ENCODE assay signal across 8 cellular contexts in genomic region chr6:142902636-142903053, GRCh38. TPM values are rescaled to one million over a fixed set of nuclear protein-coding genes. Genes with fewer than 3 reads are reported as not detected.
DNase-seq lines count a peak whose midpoint lies in the region; ATAC-seq and TF ChIP-seq lines count a peak whose summit lies in the region.

No MANE protein-coding gene starts in this region.

- H3K27me3 ChIP-seq in fibroblast of lung (ENCODE audit: control insufficient read depth, insufficient read depth, low read length): no peaks in the 10 kb centered on the region

- peak overlapping the region; percentile 74 for H3K4me2 ChIP-seq in fibroblast of lung (ENCODE audit: extremely low read depth, insufficient read depth, low read length)

- no peaks in the 10 kb centered on the region for H3K9me3 ChIP-seq in fibroblast of lung (ENCODE audit: control insufficient read depth, insufficient read depth, low read depth, low read length)

- peak overlapping the region; percentile 88 for H3K27ac ChIP-seq in fibroblast of lung (ENCODE audit: insufficient read depth, low read length)

- TF ChIP-seq CTCF in fibroblast of lung (conservative IDR thresholded peaks at IDR 0.05 in 1 of 2, IDR thresholded peaks at IDR 0.05 in 1 of 2; ENCODE audit: low read depth in 1 of 2, low read length in 2 of 2): no peak
- no peak for TF ChIP-seq CTCF in retinal pigment epithelial cell (conservative IDR thresholded peaks at IDR 0.05; ENCODE audit: low read depth, low read length)

- H4K20me1 ChIP-seq in fibroblast of lung (ENCODE audit: control insufficient read depth, extremely low read depth, insufficient read depth, low read length): no peaks in the 10 kb centered on the region

- H3K4me1 ChIP-seq in fibroblast of lung (ENCODE audit: control insufficient read depth, extremely low read depth, insufficient read depth, low read length): peaks cover 21% of the 10 kb centered on the region

- peaks cover 18% of the 10 kb centered on the region for H3K79me2 ChIP-seq in fibroblast of lung (ENCODE audit: control insufficient read depth, insufficient read depth, low read length)

- H3K9ac ChIP-seq in fibroblast of lung (ENCODE audit: insufficient read depth, low read length): peak overlapping the region; percentile 51

- ATAC-seq in GM18502 (IDR thresholded peaks at IDR 0.05; ENCODE audit: poor library complexity, unreplicated experiment) (peak; percentile 79), HG02852 (IDR thresholded peaks at IDR 0.05; ENCODE audit: unreplicated experiment) (peak; percentile 71), GM21526 (IDR thresholded peaks at IDR 0.05; ENCODE audit: low FRiP score, unreplicated experiment) (no peak)

- H3K4me3 ChIP-seq in fibroblast of lung (replicated peaks in 1 of 4; ENCODE audit: control extremely low read depth in 1 of 4, insufficient read depth in 1 of 4, low read depth in 3 of 4, low read length in 4 of 4) (peak overlapping the region in 3 of 4 experiments; percentile 15 to 29 (median 28)), retinal pigment epithelial cell (ENCODE audit: low read length) (no peak overlapping the region)

- DNase-seq in NCI-H345 treated with DMSO at 0.1 percent for 48 hours (lab: John Stamatoyannopoulos, UW; ENCODE audit: unreplicated experiment) (peak; percentile 45), fibroblast of lung (ENCODE audit: low read depth in 2 of 2) (peak; percentile 98 to 100), retinal pigment epithelial cell (ENCODE audit: low read depth) (peak; percentile 93), NCI-H187 treated with DMSO at 0.1 percent for 48 hours (lab: John Stamatoyannopoulos, UW) (no peak)
- peak; percentile 80 for DNase-seq in activated CD8-positive, alpha-beta memory T cell treated with anti-CD3 and anti-CD28 coated beads, Interleukin-2, amount 50 U/mL, for 48 hours

- no peaks in the 10 kb centered on the region for H3K36me3 ChIP-seq in fibroblast of lung (ENCODE audit: control insufficient read depth, insufficient read depth, low read length)

- no peak overlapping the region for H2AFZ ChIP-seq in fibroblast of lung (ENCODE audit: low read length)

RNA-seq across cellular contexts. Expression of gene HIVEP2, which starts 42.3 kb away (rescaled TPM):
- 14.4 and 15.9 TPM in 2 replicates for total RNA-seq in fibroblast of lung
- 5.0 and 7.1 TPM in 2 replicates for polyA plus RNA-seq in fibroblast of lung
- polyA plus RNA-seq in fibroblast of lung (2012): 5.7 and 7.7 TPM in 2 replicates
- polyA minus RNA-seq in fibroblast of lung (ENCODE audit: low replicate concordance): 12.5 and 15.3 TPM in 2 replicates
